Comparison of ENCODE assay signal across 18 cellular contexts in the genomic region with DNA sequence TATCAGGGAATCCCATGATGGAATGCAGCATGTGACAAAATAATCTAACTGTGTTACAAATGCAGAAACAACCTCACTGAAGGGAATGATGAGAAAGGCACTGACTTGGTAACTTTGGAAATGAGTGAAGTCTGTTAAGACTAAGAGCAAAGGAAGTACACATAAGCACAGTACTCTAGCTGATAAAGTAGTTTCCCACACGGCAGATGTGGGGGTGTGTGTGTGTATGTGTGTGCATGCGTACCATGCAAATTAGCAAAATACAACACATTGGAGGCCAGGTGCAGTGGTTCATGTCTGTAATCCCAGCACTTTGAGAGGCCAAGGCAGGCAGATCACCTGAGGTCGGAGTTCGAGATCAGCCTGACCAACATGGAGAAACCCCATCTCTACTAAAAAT. TPM values are rescaled to one million over a fixed set of nuclear protein-coding genes. Genes with fewer than 3 reads are reported as not detected.
DNase-seq lines count a peak whose midpoint lies in the region; ATAC-seq, FAIRE-seq and TF ChIP-seq lines count a peak whose summit lies in the region.
"Had no signal": no experiment of that assay in that cellular context is flagged by ENCODE, and none has a peak within 500 bp of the region (broad histone marks: within the 10 kb centered on the region; RNA-seq: fewer than 3 reads in every experiment).

No MANE protein-coding gene starts in this region.

- TF ChIP-seq POLR2A in GM12892 (IDR thresholded peaks at IDR 0.05; ENCODE audit: low read depth, low read length) (no peak), GM12878 (IDR thresholded peaks at IDR 0.05; ENCODE audit: low read depth, low read length) (no peak)

- RAD21 ChIA-PET in GM12878 (lab: Charles Lee; ENCODE audit: unreplicated experiment), result no interaction called here

- no TSS peak for BruUV-seq in GM12878 (replicated peaks; lab: Mats Ljungman, UMichigan)

- H3K36me3 ChIP-seq in GM12878 (ENCODE audit: control insufficient read depth in 2 of 2, insufficient read depth in 2 of 2, low read length in 1 of 2), result no peaks in the 10 kb centered on the region
- H3K36me3 ChIP-seq: SJSA1 had no signal

- H3K27me3 ChIP-seq in GM12878 (replicated peaks in 1 of 2; ENCODE audit: control insufficient read depth in 2 of 2, insufficient read depth in 2 of 2, low read length in 1 of 2), result no peaks in the 10 kb centered on the region
- H3K27me3 ChIP-seq: SJSA1 had no signal

- 61% methylated on average over 4 of the region's 4 CpGs for WGBS in GM12878 (ENCODE audit: insufficient coverage, insufficient replicate concordance, low lambda C conversion rate, missing lambda C conversion rate)

- CTCF ChIA-PET in GM12878 (lab: Yijun Ruan, JAX), result interaction anchor here (1.1 to 3.6 kb wide), 3 partner anchors 11 to 135 kb away, joined by 3 to 25 read pairs (median 3); no protein-coding TSS in a partner anchor

- TF ChIP-seq RAD21 in GM12878 (IDR thresholded peaks at IDR 0.05; ENCODE audit: insufficient read depth, low read depth, low read length), result no peak

- no peak overlapping the region for H2AFZ ChIP-seq in GM12878 (ENCODE audit: control insufficient read depth, low read depth, low read length)

- intact Hi-C loops in GM12878 (cut with micrococcal nuclease; ENCODE audit: unreplicated experiment), result loop anchor here (10.0 kb wide), 1 partner anchor 93 kb away; no protein-coding TSS in a partner anchor

- no peaks in the 10 kb centered on the region for H3K36me3 Mint-ChIP-seq in activated naive CD4-positive, alpha-beta T cell treated with anti-CD3 and anti-CD28 coated beads, Interleukin-2, amount 50 U/mL, for 72 hours
- H3K36me3 Mint-ChIP-seq: CD8-positive, alpha-beta memory T cell; IgD-negative memory B cell had no signal

- FAIRE-seq in GM12892 (lab: Jason Lieb, UNC), result peak; percentile 9
- no peak for FAIRE-seq in GM12878 (lab: Jason Lieb, UNC)
- FAIRE-seq: A204.1, H54 had no signal

- ATAC-seq in GM12878, result 0 out of 3 replicates have a peak, but pooled peaks have one; percentile 24
- ATAC-seq in activated naive CD4-positive, alpha-beta T cell treated with anti-CD3 and anti-CD28 coated beads, Interleukin-2, amount 50 U/mL, for 72 hours, result no peak
- ATAC-seq: Right ventricle myocardium inferior had no signal

- H3K79me2 ChIP-seq in GM12878 (ENCODE audit: control insufficient read depth, insufficient read depth, low read length), result no peaks in the 10 kb centered on the region

- no peak for TF ChIP-seq EP300 in GM12878 (IDR thresholded peaks at IDR 0.05; ENCODE audit: borderline replicate concordance in 1 of 2, control insufficient read depth in 1 of 2, low read depth in 2 of 2, low read length in 2 of 2)

- SMC1A ChIA-PET in GM12878 (lab: Charles Lee; ENCODE audit: uncharacterized antibody, unreplicated experiment), result interaction anchor here (1.1 to 1.3 kb wide), 2 partner anchors 11 to 26 kb away, joined by 3 to 6 read pairs; partner anchors contain the start of gene SIRT3

- no peak for TF ChIP-seq CTCF in GM12878 (IDR thresholded peaks at IDR 0.05 in 2 of 3, conservative IDR thresholded peaks at IDR 0.05 in 1 of 3; ENCODE audit: control insufficient read depth in 2 of 3, extremely low read depth in 1 of 3, insufficient read depth in 1 of 3, low read depth in 3 of 3, low read length in 3 of 3)

- H3K4me3 ChIP-seq in GM12878, result no peak overlapping the region
- H3K4me3 ChIP-seq: SJSA1 had no signal

- POLR2A ChIA-PET in GM12878 (lab: Charles Lee), result interaction anchor here (2.0 kb wide), 1 partner anchor 11 kb away, joined by 6 read pairs; no protein-coding TSS in a partner anchor

- no peak overlapping the region for H3K27ac ChIP-seq in GM12878 (ENCODE audit: control insufficient read depth, insufficient read depth)
- H3K27ac ChIP-seq: C4-2B, SJSA1 had no signal

- H3K4me1 ChIP-seq in GM12878 (ENCODE audit: control insufficient read depth, insufficient read depth, low read length), result peaks cover 13% of the 10 kb centered on the region
- H3K4me1 ChIP-seq: SJSA1 had no signal

- peaks cover 2% of the 10 kb centered on the region; the same call in 2 of the 3 replicates for H3K9me3 ChIP-seq in GM12878 (replicated peaks; ENCODE audit: control insufficient read depth, insufficient read depth, low read length)
- H3K9me3 ChIP-seq: SJSA1 had no signal

- no peak overlapping the region for H3K27ac Mint-ChIP-seq in activated naive CD4-positive, alpha-beta T cell treated with anti-CD3 and anti-CD28 coated beads, Interleukin-2, amount 50 U/mL, for 72 hours

- H3K4me2 ChIP-seq in GM12878 (ENCODE audit: control insufficient read depth, insufficient read depth), result no peak overlapping the region

- DNase-seq in GM12892 (ENCODE audit: insufficient read length) (no peak), GM12878 (ENCODE audit: low read depth, low spot score) (no peak), NCI-H146 (lab: John Stamatoyannopoulos, UW) (no peak)
- DNase-seq in activated naive CD4-positive, alpha-beta T cell treated with anti-CD3 and anti-CD28 coated beads, Interleukin-2, amount 50 U/mL, for 72 hours (ENCODE audit: low spot score in 2 of 2), result no peak
- DNase-seq: CD8-positive, alpha-beta memory T cell; GDM1; Karpas-422; NCI-H1694 treated with DMSO at 0.1 percent for 48 hours; NCI-H2081 treated with DMSO at 0.1 percent for 48 hours; NCI-H446 treated with DMSO at 0.1 percent for 48 hours; NCI-H526 treated with DMSO at 0.1 percent for 48 hours had no signal

- H3K9ac ChIP-seq in GM12878 (ENCODE audit: control insufficient read depth, insufficient read depth, low read length), result no peak overlapping the region

- no peaks in the 10 kb centered on the region for H4K20me1 ChIP-seq in GM12878 (ENCODE audit: control insufficient read depth, insufficient read depth)

- in situ Hi-C loops in GM12878 (cut with MboI), result no loop called here

- peaks cover 0 to 1% of the 10 kb centered on the region in 2 donors for H3K9me3 Mint-ChIP-seq in activated naive CD4-positive, alpha-beta T cell treated with anti-CD3 and anti-CD28 coated beads, Interleukin-2, amount 50 U/mL, for 72 hours

RNA-seq across cellular contexts. Expression of gene NLRP6, which starts 16.6 kb away (rescaled TPM):
- not detected for polyA plus RNA-seq in GM12892 (2012; ENCODE audit: missing spikeins)
- 1.3 and 2.2 TPM in 2 replicates for total RNA-seq in GM12878 (2013; cell fraction: nucleolus; rRNA removed)
- total RNA-seq in GM12878 (2014; rRNA removed) (0.11 TPM in 1 of 2 replicates, not detected in the other), GM12878 (2014; rRNA removed; fragmentation: Illumina TruSeq; extraction: Trizol) (not detected in 2 replicates), GM12878 (2021) (0.11 TPM in 1 of 2 replicates, not detected in the other)
- polyA plus RNA-seq in GM12878 (2011; ENCODE audit: low read depth), result not detected
- polyA plus RNA-seq in GM12878 (2011; rRNA removed) (0.03 TPM in 1 of 2 replicates, not detected in the other), GM12878 (2014; fragmentation: Illumina TruSeq; extraction: Trizol) (not detected in 2 replicates), GM12878 (2014; fragmentation: Nextera tagmentation; extraction: Ambion mirVana) (not detected), GM12878 (2014; rRNA removed) (not detected in 2 replicates), GM12878 (2016; fragmentation: Nextera tagmentation; extraction: Ambion mirVana) (not detected)
- polyA plus RNA-seq in GM12878 (2011; cell fraction: cytosol; rRNA removed), result 0.09 and 0.13 TPM in 2 replicates
- polyA plus RNA-seq in GM12878 (2011; cell fraction: nucleus; rRNA removed), result 0.28 and 0.45 TPM in 2 replicates
- polyA plus RNA-seq in GM12878 (2012), result 0.07 and 0.10 TPM in 2 replicates
- polyA minus RNA-seq in GM12878 (2011; rRNA and poly(A)+ RNA removed), result 0.10 TPM in 1 of 2 replicates, not detected in the other
- polyA minus RNA-seq in GM12878 (2011; cell fraction: cytosol; rRNA and poly(A)+ RNA removed), result not detected in 2 replicates
- 0.24 and 0.57 TPM in 2 replicates for polyA minus RNA-seq in GM12878 (2011; cell fraction: nucleus; rRNA and poly(A)+ RNA removed)
- 1 to 10 TPM in 1 of 2 donors, under 1 TPM in 1; 0.88 to 2.5 TPM for total RNA-seq in activated naive CD4-positive, alpha-beta T cell treated with anti-CD3 and anti-CD28 coated beads, Interleukin-2, amount 50 U/mL, for 72 hours
- total RNA-seq: M059J, SJSA1 had no signal

RNA-seq across cellular contexts. Expression of gene PSMD13, which starts 24.8 kb away (rescaled TPM):
- 147 TPM for polyA plus RNA-seq in GM12892 (2012; ENCODE audit: missing spikeins)
- total RNA-seq in GM12878 (2013; cell fraction: nucleolus; rRNA removed), result 72.9 and 74.9 TPM in 2 replicates
- total RNA-seq in GM12878 (2014; rRNA removed) (173 and 184 TPM in 2 replicates), GM12878 (2014; rRNA removed; fragmentation: Illumina TruSeq; extraction: Trizol) (131 and 141 TPM in 2 replicates), GM12878 (2021) (160 and 163 TPM in 2 replicates)
- polyA plus RNA-seq in GM12878 (2011; ENCODE audit: low read depth), result 82.9 TPM
- polyA plus RNA-seq in GM12878 (2011; rRNA removed) (159 and 169 TPM in 2 replicates), GM12878 (2014; fragmentation: Illumina TruSeq; extraction: Trizol) (164 and 170 TPM in 2 replicates), GM12878 (2014; fragmentation: Nextera tagmentation; extraction: Ambion mirVana) (100 to 1,000 TPM; 198 to 221 TPM), GM12878 (2014; rRNA removed) (169 and 193 TPM in 2 replicates), GM12878 (2016; fragmentation: Nextera tagmentation; extraction: Ambion mirVana) (100 to 1,000 TPM; 277 to 303 TPM)
- polyA plus RNA-seq in GM12878 (2011; cell fraction: cytosol; rRNA removed), result 181 and 204 TPM in 2 replicates
- 151 and 175 TPM in 2 replicates for polyA plus RNA-seq in GM12878 (2011; cell fraction: nucleus; rRNA removed)
- polyA plus RNA-seq in GM12878 (2012), result 108 and 124 TPM in 2 replicates
- 71.0 and 89.0 TPM in 2 replicates for polyA minus RNA-seq in GM12878 (2011; rRNA and poly(A)+ RNA removed)
- polyA minus RNA-seq in GM12878 (2011; cell fraction: cytosol; rRNA and poly(A)+ RNA removed), result 26.2 and 34.4 TPM in 2 replicates
- polyA minus RNA-seq in GM12878 (2011; cell fraction: nucleus; rRNA and poly(A)+ RNA removed), result 33.7 and 39.5 TPM in 2 replicates
- total RNA-seq in activated naive CD4-positive, alpha-beta T cell treated with anti-CD3 and anti-CD28 coated beads, Interleukin-2, amount 50 U/mL, for 72 hours, result 100 to 1,000 TPM; 196 to 273 TPM

RNA-seq across cellular contexts. Expression of gene SIRT3, which starts 25.5 kb away (rescaled TPM):
- 20.7 TPM for polyA plus RNA-seq in GM12892 (2012; ENCODE audit: missing spikeins)
- 26.5 and 33.8 TPM in 2 replicates for total RNA-seq in GM12878 (2013; cell fraction: nucleolus; rRNA removed)
- total RNA-seq in GM12878 (2014; rRNA removed), result 12.4 and 13.3 TPM in 2 replicates
- total RNA-seq in GM12878 (2014; rRNA removed; fragmentation: Illumina TruSeq; extraction: Trizol), result 7.1 and 8.5 TPM in 2 replicates
- total RNA-seq in GM12878 (2021), result 12.9 and 15.1 TPM in 2 replicates
- 11.2 TPM for polyA plus RNA-seq in GM12878 (2011; ENCODE audit: low read depth)
- 15.8 and 18.8 TPM in 2 replicates for polyA plus RNA-seq in GM12878 (2011; rRNA removed)
- 26.1 and 26.7 TPM in 2 replicates for polyA plus RNA-seq in GM12878 (2011; cell fraction: cytosol; rRNA removed)
- 44.2 and 52.4 TPM in 2 replicates for polyA plus RNA-seq in GM12878 (2011; cell fraction: nucleus; rRNA removed)
- polyA plus RNA-seq in GM12878 (2012), result 21.5 and 28.2 TPM in 2 replicates
- 11.8 and 19.4 TPM in 2 replicates for polyA plus RNA-seq in GM12878 (2014; fragmentation: Illumina TruSeq; extraction: Trizol)
- polyA plus RNA-seq in GM12878 (2014; fragmentation: Nextera tagmentation; extraction: Ambion mirVana), result 1 to 10 TPM in 1 of 2 experiments, under 1 TPM in 1; 0.90 to 2.8 TPM
- polyA plus RNA-seq in GM12878 (2014; rRNA removed), result 22.6 and 23.2 TPM in 2 replicates
- 10 to 100 TPM; 11.4 to 12.9 TPM for polyA plus RNA-seq in GM12878 (2016; fragmentation: Nextera tagmentation; extraction: Ambion mirVana)
- polyA minus RNA-seq in GM12878 (2011; rRNA and poly(A)+ RNA removed), result 6.3 and 21.2 TPM in 2 replicates
- polyA minus RNA-seq in GM12878 (2011; cell fraction: cytosol; rRNA and poly(A)+ RNA removed), result 2.8 and 5.7 TPM in 2 replicates
- 10.2 and 16.3 TPM in 2 replicates for polyA minus RNA-seq in GM12878 (2011; cell fraction: nucleus; rRNA and poly(A)+ RNA removed)
- total RNA-seq in activated naive CD4-positive, alpha-beta T cell treated with anti-CD3 and anti-CD28 coated beads, Interleukin-2, amount 50 U/mL, for 72 hours, result 10 to 100 TPM; 11.7 to 38.7 TPM

RNA-seq across cellular contexts. Expression of gene PGGHG, which starts 27.3 kb away (rescaled TPM):
- polyA plus RNA-seq in GM12892 (2012; ENCODE audit: missing spikeins), result 13.7 TPM
- total RNA-seq in GM12878 (2013; cell fraction: nucleolus; rRNA removed), result 80.7 and 93.8 TPM in 2 replicates
- total RNA-seq in GM12878 (2014; rRNA removed) (3.5 and 3.9 TPM in 2 replicates), GM12878 (2014; rRNA removed; fragmentation: Illumina TruSeq; extraction: Trizol) (1.3 and 1.9 TPM in 2 replicates), GM12878 (2021) (7.3 and 8.2 TPM in 2 replicates)
- 13.0 TPM for polyA plus RNA-seq in GM12878 (2011; ENCODE audit: low read depth)
- polyA plus RNA-seq in GM12878 (2011; rRNA removed) (1.7 and 2.9 TPM in 2 replicates), GM12878 (2014; fragmentation: Illumina TruSeq; extraction: Trizol) (0.17 and 1.5 TPM in 2 replicates), GM12878 (2014; fragmentation: Nextera tagmentation; extraction: Ambion mirVana) (under 1 TPM; 0.10 to 0.27 TPM), GM12878 (2014; rRNA removed) (7.9 and 8.3 TPM in 2 replicates), GM12878 (2016; fragmentation: Nextera tagmentation; extraction: Ambion mirVana) (1 to 10 TPM; 1.0 to 1.7 TPM)
- polyA plus RNA-seq in GM12878 (2011; cell fraction: cytosol; rRNA removed), result 2.1 and 4.4 TPM in 2 replicates
- polyA plus RNA-seq in GM12878 (2011; cell fraction: nucleus; rRNA removed), result 82.4 and 97.9 TPM in 2 replicates
- polyA plus RNA-seq in GM12878 (2012), result 34.6 and 36.7 TPM in 2 replicates
- polyA minus RNA-seq in GM12878 (2011; rRNA and poly(A)+ RNA removed), result 0.80 and 2.4 TPM in 2 replicates
- 0.80 and 1.1 TPM in 2 replicates for polyA minus RNA-seq in GM12878 (2011; cell fraction: cytosol; rRNA and poly(A)+ RNA removed)
- polyA minus RNA-seq in GM12878 (2011; cell fraction: nucleus; rRNA and poly(A)+ RNA removed), result 7.3 and 13.1 TPM in 2 replicates
- 100 to 1,000 TPM in 1 of 2 donors, 10 to 100 TPM in 1; 97.8 to 695 TPM for total RNA-seq in activated naive CD4-positive, alpha-beta T cell treated with anti-CD3 and anti-CD28 coated beads, Interleukin-2, amount 50 U/mL, for 72 hours

RNA-seq across cellular contexts. Expression of gene IFITM5, which starts 37.7 kb away (rescaled TPM):
- polyA plus RNA-seq in GM12892 (2012; ENCODE audit: missing spikeins), result not detected
- total RNA-seq in GM12878 (2013; cell fraction: nucleolus; rRNA removed), result not detected in 2 replicates
- total RNA-seq in GM12878 (2014; rRNA removed) (not detected in 2 replicates), GM12878 (2014; rRNA removed; fragmentation: Illumina TruSeq; extraction: Trizol) (not detected in 2 replicates), GM12878 (2021) (not detected in 2 replicates)
- polyA plus RNA-seq in GM12878 (2011; ENCODE audit: low read depth), result not detected
- polyA plus RNA-seq in GM12878 (2011; rRNA removed) (not detected in 2 replicates), GM12878 (2014; fragmentation: Illumina TruSeq; extraction: Trizol) (not detected in 2 replicates), GM12878 (2014; fragmentation: Nextera tagmentation; extraction: Ambion mirVana) (not detected), GM12878 (2014; rRNA removed) (not detected in 2 replicates), GM12878 (2016; fragmentation: Nextera tagmentation; extraction: Ambion mirVana) (not detected)
- not detected in 2 replicates for polyA plus RNA-seq in GM12878 (2011; cell fraction: cytosol; rRNA removed)
- not detected in 2 replicates for polyA plus RNA-seq in GM12878 (2011; cell fraction: nucleus; rRNA removed)
- not detected in 2 replicates for polyA plus RNA-seq in GM12878 (2012)
- polyA minus RNA-seq in GM12878 (2011; rRNA and poly(A)+ RNA removed), result not detected in 2 replicates
- polyA minus RNA-seq in GM12878 (2011; cell fraction: cytosol; rRNA and poly(A)+ RNA removed), result not detected in 2 replicates
- not detected in 2 replicates for polyA minus RNA-seq in GM12878 (2011; cell fraction: nucleus; rRNA and poly(A)+ RNA removed)
- not detected for total RNA-seq in activated naive CD4-positive, alpha-beta T cell treated with anti-CD3 and anti-CD28 coated beads, Interleukin-2, amount 50 U/mL, for 72 hours
- total RNA-seq: CD8-positive, alpha-beta memory T cell; M059J; Right ventricle myocardium inferior; SJSA1 had no signal
- polyA plus RNA-seq: CD8-positive, alpha-beta memory T cell; IgD-negative memory B cell had no signal
